In genomic region chr4:65635051-65635821, GRCh38 we compare ENCODE assay signal across 22 cellular contexts. TPM values are rescaled to one million over a fixed set of nuclear protein-coding genes. Genes with fewer than 3 reads are reported as not detected.
A peak's percentile ranks its signal among the peaks of the same experiment; 100 is the strongest.
DNase-seq lines count a peak whose midpoint lies in the region; ATAC-seq, FAIRE-seq and TF ChIP-seq lines count a peak whose summit lies in the region.
"Had no signal": no experiment of that assay in that cellular context is flagged by ENCODE, and none has a peak within 500 bp of the region (broad histone marks: within the 10 kb centered on the region; RNA-seq: fewer than 3 reads in every experiment).

No MANE protein-coding gene starts in this region.

- FAIRE-seq in GM12891 (lab: Jason Lieb, UNC): no peak

- H3K9me3 ChIP-seq in HAP-1: no peaks in the 10 kb centered on the region
- no peaks in the 10 kb centered on the region for H3K9me3 ChIP-seq in iPS-20b (ENCODE audit: insufficient read depth, low read depth, low read length)

- H3K9me3 Mint-ChIP-seq in osteocyte (ENCODE audit: unreplicated experiment): no peaks in the 10 kb centered on the region
- H3K9me3 Mint-ChIP-seq: CD14-positive monocyte had no signal

- no peak for ATAC-seq in GM21515 (IDR thresholded peaks at IDR 0.05; ENCODE audit: unreplicated experiment)
- no peak for ATAC-seq in left colon
- ATAC-seq: Panc1, SK-N-SH treated with all-trans-retinoic acid at 6 μM for 48 hours had no signal

- no peak overlapping the region for H3K4me3 ChIP-seq in HAP-1
- peak overlapping the region; percentile 32; the same call in 1 of the 2 replicates for H3K4me3 ChIP-seq in iPS-20b (ENCODE audit: low read length)

- H3K27ac ChIP-seq in iPS-20b (ENCODE audit: low read length): peak overlapping the region; percentile 43

- intact Hi-C loops in left colon (cut with DNase I, micrococcal nuclease): no loop called here

- H3K27ac Mint-ChIP-seq in osteocyte (ENCODE audit: unreplicated experiment): peak overlapping the region; percentile 78
- H3K27ac Mint-ChIP-seq: CD14-positive monocyte had no signal

- H3K36me3 ChIP-seq in HAP-1 (replicated peaks): no peaks in the 10 kb centered on the region
- H3K36me3 ChIP-seq in iPS-20b (ENCODE audit: insufficient read depth, low read depth, low read length): no peaks in the 10 kb centered on the region

- peaks cover 77% of the 10 kb centered on the region for H3K4me1 Mint-ChIP-seq in osteocyte (ENCODE audit: unreplicated experiment)
- H3K4me1 Mint-ChIP-seq: CD14-positive monocyte had no signal

- in situ Hi-C loops in HAP-1 (cut with MboI; ENCODE audit: low sequenced_read_pairs): no loop called here

- H3K4me1 ChIP-seq in HAP-1: peaks cover 8% of the 10 kb centered on the region
- peaks cover 23% of the 10 kb centered on the region for H3K4me1 ChIP-seq in iPS-20b (ENCODE audit: insufficient read depth, low read length)

- TF ChIP-seq CTCF in osteocyte (IDR thresholded peaks at IDR 0.05): no peak

- 0 out of 2 replicates have a peak overlapping the region, but pooled peaks have one; percentile 21 for H3K9ac ChIP-seq in iPS-20b (ENCODE audit: low read depth, low read length)

- DNase-seq in HAP-1 (ENCODE audit: low spot score in 2 of 2) (peak; percentile 31 to 74), amniotic epithelial cell (ENCODE audit: low read depth) (peak; percentile 7), osteocyte (ENCODE audit: extremely low spot score, unreplicated experiment) (no peak), activated gamma-delta T cell treated with Interleukin-2 at 50 U/mL for 16 hours (no peak), GM12891 (ENCODE audit: insufficient read length, low spot score) (no peak), left colon (no peak)
- DNase-seq: ACHN, AML-193, COR-L47, DMS153, EL, KBM-7, NCI-H1436, NCI-H2029, NCI-H2171, NCI-H446 treated with DMSO at 0.1 percent for 48 hours, NCI-H748 treated with DMSO at 0.1 percent for 48 hours had no signal

- peak overlapping the region; percentile 42 for H3K4me3 Mint-ChIP-seq in osteocyte (ENCODE audit: unreplicated experiment)
- H3K4me3 Mint-ChIP-seq: CD14-positive monocyte had no signal

- peaks cover 10% of the 10 kb centered on the region for H3K36me3 Mint-ChIP-seq in osteocyte (ENCODE audit: unreplicated experiment)
- H3K36me3 Mint-ChIP-seq: CD14-positive monocyte had no signal

- H3K27me3 Mint-ChIP-seq in osteocyte (ENCODE audit: unreplicated experiment): no peaks in the 10 kb centered on the region

- no peak for TF ChIP-seq POLR2A in GM12891 (IDR thresholded peaks at IDR 0.05; ENCODE audit: low read depth, low read length)

- H3K27me3 ChIP-seq in HAP-1 (ENCODE audit: low read depth) (no peaks in the 10 kb centered on the region), iPS-20b (ENCODE audit: insufficient read depth, low read length) (no peaks in the 10 kb centered on the region)

TF ChIP-seq in GM12891, 5 proteins besides CTCF, POLR2A, EP300 and RAD21:
- no peak for TF ChIP-seq SPI1 (IDR thresholded peaks at IDR 0.05; ENCODE audit: low read depth, low read length)
- no peak for TF ChIP-seq POU2F2 (IDR thresholded peaks at IDR 0.05; ENCODE audit: low read depth, low read length)
- TF ChIP-seq POLR2AphosphoS5 (IDR thresholded peaks at IDR 0.05; ENCODE audit: low read depth, low read length): no peak
- no peak for TF ChIP-seq TAF1 (IDR thresholded peaks at IDR 0.05; ENCODE audit: low read depth, low read length)
- TF ChIP-seq PAX5 (IDR thresholded peaks at IDR 0.05; ENCODE audit: insufficient read depth, low read length, severe bottlenecking): no peak

RNA-seq across cellular contexts. Expression of gene EPHA5, which starts 35.1 kb away (rescaled TPM):
- total RNA-seq in osteocyte: 137 and 149 TPM in 2 replicates
- not detected for polyA plus RNA-seq in GM12891 (2012; ENCODE audit: low read depth, missing spikeins)
- total RNA-seq in left colon: under 1 TPM; 0.09 to 0.17 TPM
- polyA plus RNA-seq: CD14-positive monocyte had no signal

Comparison
In these comparisons a context has a peak if more than half of its experiments do, and no peak if none do; other contexts are left out.
1. DNase-seq: peak in HAP-1 (2 of 2) and amniotic epithelial cell (single experiment); none in osteocyte (single experiment), activated gamma-delta T cell treated with Interleukin-2 at 50 U/mL for 16 hours (single experiment), GM12891 (single experiment) and left colon (0 of 2).
2. RNA of gene EPHA5, which starts 35.1 kb away (total RNA-seq): 137 to 149 TPM in osteocyte; 0.09 to 0.17 TPM in left colon; every median in the first group is over 100 times any median in the second.